Comparison of ENCODE assay signal across 1 cellular context in the genomic region with DNA sequence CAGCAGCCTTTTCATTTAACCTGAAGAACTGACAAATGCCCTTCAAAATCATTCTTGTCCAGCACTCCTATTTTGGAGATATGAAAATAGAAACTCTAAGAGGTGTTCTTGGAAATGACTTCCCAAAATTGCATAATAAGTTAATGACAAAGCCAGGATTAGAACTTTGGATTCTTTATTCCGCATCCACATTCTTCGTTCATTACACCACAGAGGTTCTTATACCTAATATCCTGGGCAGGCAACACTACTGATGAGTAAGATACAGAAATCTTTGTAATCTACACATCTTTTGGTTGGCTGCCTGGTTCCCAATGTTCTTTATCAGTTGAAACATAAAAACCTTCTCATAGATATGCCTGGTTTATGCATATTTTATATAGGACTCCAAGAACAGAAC.
TF ChIP-seq lines count a peak whose summit lies in the region.

No MANE protein-coding gene starts in this region.

TF ChIP-seq in K562, 482 proteins besides CTCF, POLR2A, EP300 and RAD21 (continued from another document):
- TF ChIP-seq ZNF431 (CRISPR knock-in tag; IDR thresholded peaks at IDR 0.05) (no peak), DNMT1 (IDR thresholded peaks at IDR 0.05) (no peak), STAG1 (CRISPR knock-in tag; IDR thresholded peaks at IDR 0.05; ENCODE audit: borderline replicate concordance) (no peak), ZNF408 (CRISPR knock-in tag; IDR thresholded peaks at IDR 0.05; ENCODE audit: low read depth) (no peak), CBFA2T2 (conservative IDR thresholded peaks at IDR 0.05) (no peak), CCAR2 (IDR thresholded peaks at IDR 0.05; ENCODE audit: low read depth, low read length) (no peak), ZBTB1 (CRISPR knock-in tag; IDR thresholded peaks at IDR 0.05; ENCODE audit: borderline replicate concordance, low read depth) (no peak), SNRNP70 (optimal IDR thresholded peaks at IDR 0.05; ENCODE audit: low read depth, low read length) (no peak), TAL1 (IDR thresholded peaks at IDR 0.05) (no peak), NRF1 (conservative IDR thresholded peaks at IDR 0.05 in 1 of 2, IDR thresholded peaks at IDR 0.05 in 1 of 2) (no peak), KLF16 (IDR thresholded peaks at IDR 0.05) (no peak), ZFP30 (CRISPR knock-in tag; IDR thresholded peaks at IDR 0.05; ENCODE audit: borderline replicate concordance) (no peak)
- TF ChIP-seq, protein P1, sequence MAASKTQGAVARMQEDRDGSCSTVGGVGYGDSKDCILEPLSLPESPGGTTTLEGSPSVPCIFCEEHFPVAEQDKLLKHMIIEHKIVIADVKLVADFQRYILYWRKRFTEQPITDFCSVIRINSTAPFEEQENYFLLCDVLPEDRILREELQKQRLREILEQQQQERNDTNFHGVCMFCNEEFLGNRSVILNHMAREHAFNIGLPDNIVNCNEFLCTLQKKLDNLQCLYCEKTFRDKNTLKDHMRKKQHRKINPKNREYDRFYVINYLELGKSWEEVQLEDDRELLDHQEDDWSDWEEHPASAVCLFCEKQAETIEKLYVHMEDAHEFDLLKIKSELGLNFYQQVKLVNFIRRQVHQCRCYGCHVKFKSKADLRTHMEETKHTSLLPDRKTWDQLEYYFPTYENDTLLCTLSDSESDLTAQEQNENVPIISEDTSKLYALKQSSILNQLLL (CRISPR knock-in tag; IDR thresholded peaks at IDR 0.05; ENCODE audit: borderline replicate concordance) = no peak
